ENCODE assay signal across 1 cellular context in the genomic region with DNA sequence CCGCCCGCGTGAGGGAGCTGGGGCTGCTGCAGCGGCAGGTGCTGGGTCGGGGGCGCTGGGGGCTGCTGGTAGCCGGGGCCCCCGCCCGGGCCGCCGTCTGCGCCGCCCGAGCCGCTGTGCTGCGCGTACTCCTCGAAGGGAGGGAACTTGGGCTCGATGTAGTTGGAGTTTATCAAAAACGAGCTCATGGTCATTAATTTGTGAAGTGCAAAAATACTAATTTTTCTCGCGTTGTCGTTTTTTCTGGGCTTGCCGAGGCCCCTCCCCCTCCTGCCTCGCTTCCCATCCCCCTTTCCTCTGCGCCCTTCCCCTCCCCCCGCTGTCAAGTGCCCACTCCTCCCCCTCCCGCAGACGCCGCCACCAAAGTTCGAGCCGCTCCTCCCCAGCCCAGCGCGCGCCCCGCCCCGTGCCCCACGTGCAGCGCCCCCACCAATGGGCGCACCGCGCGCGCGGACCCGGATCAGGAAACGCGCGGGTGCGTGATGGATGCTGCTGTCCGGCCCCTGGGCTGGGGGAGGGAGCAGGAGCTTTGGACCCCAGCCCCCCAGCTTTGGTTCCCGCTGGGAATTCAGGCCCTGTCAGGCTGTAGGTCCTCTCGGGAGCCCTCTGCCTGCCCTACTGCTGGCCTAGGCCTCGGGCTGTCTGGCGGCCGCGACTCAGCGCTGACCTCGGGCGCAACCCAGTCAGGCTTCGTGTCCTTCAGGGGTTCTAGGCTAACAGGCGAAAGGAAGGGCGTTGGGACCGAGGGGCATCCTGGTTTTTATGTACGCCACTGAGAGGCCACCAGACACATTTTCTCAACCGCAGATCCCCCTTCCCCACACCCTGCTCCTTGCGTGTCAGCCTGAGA.
TF ChIP-seq lines count a peak whose summit lies in the region.

Gene HOXA4 (minus strand): TSS at position 218 of the 850 bp plus-strand sequence. CDS start 24 bp downstream, at position 194.

TF ChIP-seq in HepG2, 621 proteins besides CTCF, POLR2A, EP300 and RAD21 (continued from another document and continues in another):
- TF ChIP-seq DMTF1 (CRISPR knock-in tag; IDR thresholded peaks at IDR 0.05) (peak; percentile 67; the same call in 1 of the 2 replicates), ARNT2 (CRISPR knock-in tag; IDR thresholded peaks at IDR 0.05; ENCODE audit: low read depth) (peak; percentile 70), RFX3 (CRISPR knock-in tag; IDR thresholded peaks at IDR 0.05) (no peak), RERE (CRISPR knock-in tag; IDR thresholded peaks at IDR 0.05; ENCODE audit: low read depth) (no peak), ZNF546 (CRISPR knock-in tag; conservative IDR thresholded peaks at IDR 0.05) (no peak), ZNF263 (CRISPR knock-in tag; IDR thresholded peaks at IDR 0.05) (0 out of 2 replicates have a peak, but pooled peaks have one; percentile 15), ZNF547 (CRISPR knock-in tag; IDR thresholded peaks at IDR 0.05) (peak; percentile 84), ZNF12 (CRISPR knock-in tag; IDR thresholded peaks at IDR 0.05) (no peak), ZNF253 (CRISPR knock-in tag; IDR thresholded peaks at IDR 0.05; ENCODE audit: borderline replicate concordance) (no peak; the same call in 1 of the 2 replicates), KDM5A (IDR thresholded peaks at IDR 0.05; ENCODE audit: borderline replicate concordance, low read length) (peak; percentile 54; the same call in 1 of the 2 replicates), MED1 (CRISPR knock-in tag; IDR thresholded peaks at IDR 0.05) (no peak), MBD4 (IDR thresholded peaks at IDR 0.05; ENCODE audit: borderline replicate concordance, low read length) (no peak), JUND (CRISPR knock-in tag; IDR thresholded peaks at IDR 0.05) (no peak), ZNF674 (CRISPR knock-in tag; IDR thresholded peaks at IDR 0.05; ENCODE audit: low read depth) (0 out of 2 replicates have a peak, but pooled peaks have one; percentile 60), ZMAT3 (CRISPR knock-in tag; conservative IDR thresholded peaks at IDR 0.05) (no peak), CHD2 (IDR thresholded peaks at IDR 0.05; ENCODE audit: low read depth, low read length) (peak; percentile 87), ZNF256 (CRISPR knock-in tag; conservative IDR thresholded peaks at IDR 0.05) (no peak), ZNF30 (CRISPR knock-in tag; IDR thresholded peaks at IDR 0.05) (no peak), KDM4B (CRISPR knock-in tag; IDR thresholded peaks at IDR 0.05) (no peak), NCOA1 (CRISPR knock-in tag; IDR thresholded peaks at IDR 0.05) (0 out of 2 replicates have a peak, but pooled peaks have one; percentile 39), FOXM1 (CRISPR knock-in tag; IDR thresholded peaks at IDR 0.05) (no peak), ZNF782 (CRISPR knock-in tag; IDR thresholded peaks at IDR 0.05; ENCODE audit: borderline replicate concordance) (no peak), FOSL2 (CRISPR knock-in tag; IDR thresholded peaks at IDR 0.05) (no peak), AHDC1 (CRISPR knock-in tag; IDR thresholded peaks at IDR 0.05; ENCODE audit: borderline replicate concordance) (no peak), XBP1 (CRISPR knock-in tag; IDR thresholded peaks at IDR 0.05) (no peak), SP1 (IDR thresholded peaks at IDR 0.05) (no peak), SP1 (CRISPR knock-in tag; IDR thresholded peaks at IDR 0.05) (0 out of 2 replicates have a peak, but pooled peaks have one; percentile 52), RARG (CRISPR knock-in tag; IDR thresholded peaks at IDR 0.05; ENCODE audit: low read depth) (no peak), IKZF4 (CRISPR knock-in tag; IDR thresholded peaks at IDR 0.05; ENCODE audit: borderline replicate concordance, low read depth, not compliant biosample characterization) (no peak), E2F1 (CRISPR knock-in tag; IDR thresholded peaks at IDR 0.05) (peak; percentile 86), ZBTB44 (CRISPR knock-in tag; IDR thresholded peaks at IDR 0.05) (no peak), TBP (CRISPR knock-in tag; IDR thresholded peaks at IDR 0.05) (no peak), GTF2F1 (IDR thresholded peaks at IDR 0.05; ENCODE audit: low read length) (no peak), NR1H2 (CRISPR knock-in tag; IDR thresholded peaks at IDR 0.05; ENCODE audit: borderline replicate concordance, low read depth) (no peak), ZNF557 (CRISPR knock-in tag; IDR thresholded peaks at IDR 0.05) (no peak), KAT8 (CRISPR knock-in tag; IDR thresholded peaks at IDR 0.05) (peak; percentile 86), ZSCAN20 (CRISPR knock-in tag; IDR thresholded peaks at IDR 0.05; ENCODE audit: borderline replicate concordance) (no peak), ZNF20 (CRISPR knock-in tag; IDR thresholded peaks at IDR 0.05) (no peak), ZNF207 (IDR thresholded peaks at IDR 0.05; ENCODE audit: borderline replicate concordance) (no peak), ZBTB42 (CRISPR knock-in tag; IDR thresholded peaks at IDR 0.05) (no peak), ZNF839 (CRISPR knock-in tag; IDR thresholded peaks at IDR 0.05; ENCODE audit: borderline replicate concordance) (no peak)
- TF ChIP-seq, protein P1, sequence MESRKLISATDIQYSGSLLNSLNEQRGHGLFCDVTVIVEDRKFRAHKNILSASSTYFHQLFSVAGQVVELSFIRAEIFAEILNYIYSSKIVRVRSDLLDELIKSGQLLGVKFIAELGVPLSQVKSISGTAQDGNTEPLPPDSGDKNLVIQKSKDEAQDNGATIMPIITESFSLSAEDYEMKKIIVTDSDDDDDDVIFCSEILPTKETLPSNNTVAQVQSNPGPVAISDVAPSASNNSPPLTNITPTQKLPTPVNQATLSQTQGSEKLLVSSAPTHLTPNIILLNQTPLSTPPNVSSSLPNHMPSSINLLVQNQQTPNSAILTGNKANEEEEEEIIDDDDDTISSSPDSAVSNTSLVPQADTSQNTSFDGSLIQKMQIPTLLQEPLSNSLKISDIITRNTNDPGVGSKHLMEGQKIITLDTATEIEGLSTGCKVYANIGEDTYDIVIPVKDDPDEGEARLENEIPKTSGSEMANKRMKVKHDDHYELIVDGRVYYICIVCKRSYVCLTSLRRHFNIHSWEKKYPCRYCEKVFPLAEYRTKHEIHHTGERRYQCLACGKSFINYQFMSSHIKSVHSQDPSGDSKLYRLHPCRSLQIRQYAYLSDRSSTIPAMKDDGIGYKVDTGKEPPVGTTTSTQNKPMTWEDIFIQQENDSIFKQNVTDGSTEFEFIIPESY (CRISPR knock-in tag; IDR thresholded peaks at IDR 0.05) = peak; percentile 49
- TF ChIP-seq, protein P2, sequence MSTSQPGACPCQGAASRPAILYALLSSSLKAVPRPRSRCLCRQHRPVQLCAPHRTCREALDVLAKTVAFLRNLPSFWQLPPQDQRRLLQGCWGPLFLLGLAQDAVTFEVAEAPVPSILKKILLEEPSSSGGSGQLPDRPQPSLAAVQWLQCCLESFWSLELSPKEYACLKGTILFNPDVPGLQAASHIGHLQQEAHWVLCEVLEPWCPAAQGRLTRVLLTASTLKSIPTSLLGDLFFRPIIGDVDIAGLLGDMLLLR (CRISPR knock-in tag; IDR thresholded peaks at IDR 0.05) = 0 out of 2 replicates have a peak, but pooled peaks have one; percentile 27
